ENCODE assay signal across 31 cellular contexts in the genomic region with DNA sequence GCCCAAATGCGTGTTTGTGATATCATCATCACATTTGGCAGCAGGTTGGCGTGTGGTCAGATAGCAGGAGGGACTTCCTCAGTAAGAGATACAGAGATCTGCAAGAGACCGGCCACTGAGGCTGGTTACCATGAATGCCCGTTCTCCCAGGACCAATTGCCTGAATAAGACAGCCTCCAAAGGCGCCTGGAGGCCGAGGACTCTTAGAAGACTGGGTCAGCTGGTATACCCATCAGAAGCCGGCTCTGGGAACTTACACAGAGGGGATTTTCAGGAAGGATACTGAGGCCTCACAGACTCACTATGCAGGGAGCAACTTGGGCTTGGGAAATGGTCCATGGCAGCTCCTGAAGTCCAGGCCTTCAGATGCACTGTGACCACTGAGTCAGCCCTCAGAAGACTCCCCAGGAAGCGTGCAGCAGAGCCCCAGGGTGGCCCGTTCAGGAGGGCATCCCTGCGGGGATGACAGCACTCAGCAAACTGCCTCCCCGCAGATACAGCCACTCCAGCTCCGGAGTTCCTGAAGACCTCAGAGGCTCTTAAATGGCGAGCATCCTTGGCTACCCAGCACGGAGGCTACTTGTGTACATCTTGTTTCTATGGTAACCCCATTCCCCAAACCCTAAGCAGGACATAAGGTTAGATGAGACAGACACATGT. TPM values are rescaled to one million over a fixed set of nuclear protein-coding genes. Genes with fewer than 3 reads are reported as not detected.
"Had no signal": no experiment of that assay in that cellular context is flagged by ENCODE, and none has a peak within 500 bp of the region (broad histone marks: within the 10 kb centered on the region; RNA-seq: fewer than 3 reads in every experiment).

No MANE protein-coding gene starts in this region.

- H3K36me3 Mint-ChIP-seq: activated naive CD8-positive, alpha-beta T cell treated with anti-CD3 and anti-CD28 coated beads, Interleukin-2, amount 10 ng/mL, durations not matched to agents 7 days and 5 days; natural killer cell had no signal

- H3K27ac ChIP-seq: body of pancreas, cardiac muscle cell, hepatocyte, left ventricle myocardium inferior, tibial nerve, vagina had no signal

- H3K9me3 ChIP-seq: body of pancreas, left ventricle myocardium inferior, tibial nerve, vagina had no signal

- H3K4me3 Mint-ChIP-seq: activated B cell treated with CpG ODN at 0.5 μM for 24 hours; activated CD4-positive, alpha-beta T cell treated with anti-CD3 and anti-CD28 coated beads for 36 hours; activated naive CD8-positive, alpha-beta T cell treated with anti-CD3 and anti-CD28 coated beads, Interleukin-2, amount 10 ng/mL, durations not matched to agents 7 days and 5 days; activated T-cell treated with anti-CD3 and anti-CD28 coated beads, Interleukin-2, amount 50 U/mL, for 24 hours; activated T-helper 17 cell treated with anti-CD3 and anti-CD28 coated beads, Interleukin-2, amount 50 U/mL, for 72 hours; natural killer cell had no signal

- H3K27ac Mint-ChIP-seq: activated B cell treated with CpG ODN at 0.5 μM for 24 hours; activated CD4-positive, alpha-beta T cell treated with anti-CD3 and anti-CD28 coated beads for 36 hours; activated naive CD8-positive, alpha-beta T cell treated with anti-CD3 and anti-CD28 coated beads, Interleukin-2, amount 10 ng/mL, durations not matched to agents 7 days and 5 days; activated T-cell treated with anti-CD3 and anti-CD28 coated beads, Interleukin-2, amount 50 U/mL, for 24 hours; activated T-helper 17 cell treated with anti-CD3 and anti-CD28 coated beads, Interleukin-2, amount 50 U/mL, for 72 hours; natural killer cell; progenitor cell of endocrine pancreas had no signal

- H3K27me3 ChIP-seq: body of pancreas, cardiac muscle cell, hepatocyte, tibial nerve, vagina had no signal

- H3K4me3 ChIP-seq: body of pancreas, cardiac muscle cell, hepatocyte, left ventricle myocardium inferior, tibial nerve, vagina had no signal

- H2AFZ ChIP-seq: hepatocyte had no signal

- H3K27me3 Mint-ChIP-seq: activated B cell treated with CpG ODN at 0.5 μM for 24 hours; activated naive CD8-positive, alpha-beta T cell treated with anti-CD3 and anti-CD28 coated beads, Interleukin-2, amount 10 ng/mL, durations not matched to agents 7 days and 5 days; activated T-cell treated with anti-CD3 and anti-CD28 coated beads, Interleukin-2, amount 50 U/mL, for 24 hours had no signal

- H3K36me3 ChIP-seq: cardiac muscle cell, left ventricle myocardium inferior, tibial nerve, vagina had no signal

- H3K9me3 Mint-ChIP-seq: activated T-cell treated with anti-CD3 and anti-CD28 coated beads, Interleukin-2, amount 50 U/mL, for 24 hours; activated T-helper 17 cell treated with anti-CD3 and anti-CD28 coated beads, Interleukin-2, amount 50 U/mL, for 72 hours had no signal

- ATAC-seq: activated CD4-positive, alpha-beta T cell treated with anti-CD3 and anti-CD28 coated beads for 36 hours; activated T-helper 17 cell treated with anti-CD3 and anti-CD28 coated beads, Interleukin-2, amount 50 U/mL, for 72 hours; body of pancreas; esophagus mucosa; natural killer cell; stimulated activated naive CD8-positive, alpha-beta T cell treated with anti-CD3 and anti-CD28 coated beads, Interleukin-15, Interleukin-2, amounts not matched to agents 100 U/mL and 50 U/mL, for 24 hours had no signal

- DNase-seq: activated B cell treated with CpG ODN at 0.5 μM for 24 hours; activated CD4-positive, alpha-beta T cell treated with anti-CD3 and anti-CD28 coated beads for 36 hours; activated CD4-positive, alpha-beta T cell treated with anti-CD3 and anti-CD28 coated beads, Interleukin-2, amount 50 U/mL, for 4 hours; activated CD8-positive, alpha-beta memory T cell treated with anti-CD3 and anti-CD28 coated beads for 24 hours; activated CD8-positive, alpha-beta memory T cell treated with anti-CD3 and anti-CD28 coated beads, Interleukin-2, amount 50 U/mL, for 4 hours; activated naive CD4-positive, alpha-beta T cell treated with Interleukin-2 at 50 U/mL for 16 hours; activated naive CD8-positive, alpha-beta T cell treated with anti-CD3 and anti-CD28 coated beads, Interleukin-2, amount 10 ng/mL, durations not matched to agents 7 days and 5 days; activated T-cell treated with anti-CD3 and anti-CD28 coated beads, Interleukin-2, amount 50 U/mL, for 24 hours; body of pancreas; dermis blood vessel endothelial cell; effector memory CD4-positive, alpha-beta T cell; foreskin melanocyte; glutamatergic neuron; kidney glomerular epithelial cell; left ventricle myocardium inferior; mammary epithelial cell; midbrain; natural killer cell; retina; stimulated activated CD4-positive, alpha-beta T cell treated with anti-CD3 and anti-CD28 coated beads, Interleukin-4, amount 100 ng/mL, for 4 hours; stimulated activated naive CD8-positive, alpha-beta T cell treated with anti-CD3 and anti-CD28 coated beads, Interleukin-15, Interleukin-2, amounts not matched to agents 100 U/mL and 50 U/mL, for 24 hours; T1000 had no signal

- H3K4me1 Mint-ChIP-seq: activated B cell treated with CpG ODN at 0.5 μM for 24 hours; activated CD4-positive, alpha-beta T cell treated with anti-CD3 and anti-CD28 coated beads for 36 hours; activated naive CD8-positive, alpha-beta T cell treated with anti-CD3 and anti-CD28 coated beads, Interleukin-2, amount 10 ng/mL, durations not matched to agents 7 days and 5 days; activated T-helper 17 cell treated with anti-CD3 and anti-CD28 coated beads, Interleukin-2, amount 50 U/mL, for 72 hours; natural killer cell had no signal

- H3K4me1 ChIP-seq: body of pancreas, left ventricle myocardium inferior, vagina had no signal

- H3K79me2 ChIP-seq: hepatocyte had no signal

- H3K4me2 ChIP-seq: hepatocyte had no signal

RNA-seq across cellular contexts. Expression of gene VSTM2B, which starts 26.4 kb away (rescaled TPM):
- total RNA-seq: activated B cell treated with CpG ODN at 0.5 μM for 24 hours; activated CD4-positive, alpha-beta T cell treated with anti-CD3 and anti-CD28 coated beads for 36 hours; activated naive CD8-positive, alpha-beta T cell treated with anti-CD3 and anti-CD28 coated beads, Interleukin-2, amount 10 ng/mL, durations not matched to agents 7 days and 5 days; activated T-helper 17 cell treated with anti-CD3 and anti-CD28 coated beads, Interleukin-2, amount 50 U/mL, for 72 hours; body of pancreas; dermis blood vessel endothelial cell; esophagus mucosa; left ventricle myocardium inferior; mammary epithelial cell; natural killer cell; osteoblast; progenitor cell of endocrine pancreas; T-helper 1 cell treated with Interleukin-12 subunit alpha and Interleukin-12 subunit beta and Interleukin-4 antibody, amounts not matched to agents 30 ng/mL and 1 ng/mL, for 36 hours; tibial nerve had no signal
- polyA plus RNA-seq: cardiac muscle cell, mammary epithelial cell had no signal
